In the genomic region with DNA sequence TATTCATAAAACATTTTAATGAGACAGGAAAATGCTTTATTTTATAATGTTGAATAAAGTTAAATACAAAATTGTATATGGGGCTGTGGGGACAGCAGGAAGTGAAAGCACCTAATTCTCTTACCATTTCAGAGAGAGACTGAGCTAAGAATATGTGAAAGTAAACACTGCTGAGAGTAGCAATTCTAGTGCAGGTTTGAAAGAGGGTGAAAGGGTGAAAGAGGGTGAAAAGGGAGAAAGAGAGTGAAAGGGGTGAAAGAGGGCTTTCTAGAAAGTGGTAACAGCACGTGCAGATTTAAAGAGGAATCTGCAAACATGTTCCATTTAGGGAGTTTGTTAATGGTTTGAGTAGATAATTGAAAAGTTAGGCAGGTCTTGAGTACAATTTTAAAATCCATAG, we compare ENCODE assay signal across 1 cellular context.
TF ChIP-seq lines count a peak whose summit lies in the region.

No MANE protein-coding gene starts in this region.

TF ChIP-seq in GM23338, 12 proteins besides CTCF, POLR2A, EP300 and RAD21:
- TF ChIP-seq, protein P1, sequence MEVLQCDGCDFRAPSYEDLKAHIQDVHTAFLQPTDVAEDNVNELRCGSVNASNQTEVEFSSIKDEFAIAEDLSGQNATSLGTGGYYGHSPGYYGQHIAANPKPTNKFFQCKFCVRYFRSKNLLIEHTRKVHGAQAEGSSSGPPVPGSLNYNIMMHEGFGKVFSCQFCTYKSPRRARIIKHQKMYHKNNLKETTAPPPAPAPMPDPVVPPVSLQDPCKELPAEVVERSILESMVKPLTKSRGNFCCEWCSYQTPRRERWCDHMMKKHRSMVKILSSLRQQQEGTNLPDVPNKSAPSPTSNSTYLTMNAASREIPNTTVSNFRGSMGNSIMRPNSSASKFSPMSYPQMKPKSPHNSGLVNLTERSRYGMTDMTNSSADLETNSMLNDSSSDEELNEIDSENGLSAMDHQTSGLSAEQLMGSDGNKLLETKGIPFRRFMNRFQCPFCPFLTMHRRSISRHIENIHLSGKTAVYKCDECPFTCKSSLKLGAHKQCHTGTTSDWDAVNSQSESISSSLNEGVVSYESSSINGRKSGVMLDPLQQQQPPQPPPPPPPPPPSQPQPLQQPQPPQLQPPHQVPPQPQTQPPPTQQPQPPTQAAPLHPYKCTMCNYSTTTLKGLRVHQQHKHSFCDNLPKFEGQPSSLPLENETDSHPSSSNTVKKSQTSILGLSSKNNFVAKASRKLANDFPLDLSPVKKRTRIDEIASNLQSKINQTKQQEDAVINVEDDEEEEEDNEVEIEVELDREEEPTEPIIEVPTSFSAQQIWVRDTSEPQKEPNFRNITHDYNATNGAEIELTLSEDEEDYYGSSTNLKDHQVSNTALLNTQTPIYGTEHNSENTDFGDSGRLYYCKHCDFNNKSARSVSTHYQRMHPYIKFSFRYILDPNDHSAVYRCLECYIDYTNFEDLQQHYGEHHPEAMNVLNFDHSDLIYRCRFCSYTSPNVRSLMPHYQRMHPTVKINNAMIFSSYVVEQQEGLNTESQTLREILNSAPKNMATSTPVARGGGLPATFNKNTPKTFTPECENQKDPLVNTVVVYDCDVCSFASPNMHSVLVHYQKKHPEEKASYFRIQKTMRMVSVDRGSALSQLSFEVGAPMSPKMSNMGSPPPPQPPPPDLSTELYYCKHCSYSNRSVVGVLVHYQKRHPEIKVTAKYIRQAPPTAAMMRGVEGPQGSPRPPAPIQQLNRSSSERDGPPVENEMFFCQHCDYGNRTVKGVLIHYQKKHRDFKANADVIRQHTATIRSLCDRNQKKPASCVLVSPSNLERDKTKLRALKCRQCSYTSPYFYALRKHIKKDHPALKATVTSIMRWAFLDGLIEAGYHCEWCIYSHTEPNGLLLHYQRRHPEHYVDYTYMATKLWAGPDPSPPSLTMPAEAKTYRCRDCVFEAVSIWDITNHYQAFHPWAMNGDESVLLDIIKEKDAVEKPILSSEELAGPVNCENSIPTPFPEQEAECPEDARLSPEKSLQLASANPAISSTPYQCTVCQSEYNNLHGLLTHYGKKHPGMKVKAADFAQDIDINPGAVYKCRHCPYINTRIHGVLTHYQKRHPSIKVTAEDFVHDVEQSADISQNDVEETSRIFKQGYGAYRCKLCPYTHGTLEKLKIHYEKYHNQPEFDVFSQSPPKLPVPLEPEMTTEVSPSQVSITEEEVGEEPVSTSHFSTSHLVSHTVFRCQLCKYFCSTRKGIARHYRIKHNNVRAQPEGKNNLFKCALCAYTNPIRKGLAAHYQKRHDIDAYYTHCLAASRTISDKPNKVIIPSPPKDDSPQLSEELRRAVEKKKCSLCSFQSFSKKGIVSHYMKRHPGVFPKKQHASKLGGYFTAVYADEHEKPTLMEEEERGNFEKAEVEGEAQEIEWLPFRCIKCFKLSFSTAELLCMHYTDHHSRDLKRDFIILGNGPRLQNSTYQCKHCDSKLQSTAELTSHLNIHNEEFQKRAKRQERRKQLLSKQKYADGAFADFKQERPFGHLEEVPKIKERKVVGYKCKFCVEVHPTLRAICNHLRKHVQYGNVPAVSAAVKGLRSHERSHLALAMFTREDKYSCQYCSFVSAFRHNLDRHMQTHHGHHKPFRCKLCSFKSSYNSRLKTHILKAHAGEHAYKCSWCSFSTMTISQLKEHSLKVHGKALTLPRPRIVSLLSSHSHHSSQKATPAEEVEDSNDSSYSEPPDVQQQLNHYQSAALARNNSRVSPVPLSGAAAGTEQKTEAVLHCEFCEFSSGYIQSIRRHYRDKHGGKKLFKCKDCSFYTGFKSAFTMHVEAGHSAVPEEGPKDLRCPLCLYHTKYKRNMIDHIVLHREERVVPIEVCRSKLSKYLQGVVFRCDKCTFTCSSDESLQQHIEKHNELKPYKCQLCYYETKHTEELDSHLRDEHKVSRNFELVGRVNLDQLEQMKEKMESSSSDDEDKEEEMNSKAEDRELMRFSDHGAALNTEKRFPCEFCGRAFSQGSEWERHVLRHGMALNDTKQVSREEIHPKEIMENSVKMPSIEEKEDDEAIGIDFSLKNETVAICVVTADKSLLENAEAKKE (CRISPR knock-in tag; IDR thresholded peaks at IDR 0.05) = no peak
- TF ChIP-seq ZNF114 (CRISPR knock-in tag; IDR thresholded peaks at IDR 0.05) = no peak
- TF ChIP-seq STAT1 (IDR thresholded peaks at IDR 0.05; ENCODE audit: unreplicated experiment) = no peak
- TF ChIP-seq, protein P2, sequence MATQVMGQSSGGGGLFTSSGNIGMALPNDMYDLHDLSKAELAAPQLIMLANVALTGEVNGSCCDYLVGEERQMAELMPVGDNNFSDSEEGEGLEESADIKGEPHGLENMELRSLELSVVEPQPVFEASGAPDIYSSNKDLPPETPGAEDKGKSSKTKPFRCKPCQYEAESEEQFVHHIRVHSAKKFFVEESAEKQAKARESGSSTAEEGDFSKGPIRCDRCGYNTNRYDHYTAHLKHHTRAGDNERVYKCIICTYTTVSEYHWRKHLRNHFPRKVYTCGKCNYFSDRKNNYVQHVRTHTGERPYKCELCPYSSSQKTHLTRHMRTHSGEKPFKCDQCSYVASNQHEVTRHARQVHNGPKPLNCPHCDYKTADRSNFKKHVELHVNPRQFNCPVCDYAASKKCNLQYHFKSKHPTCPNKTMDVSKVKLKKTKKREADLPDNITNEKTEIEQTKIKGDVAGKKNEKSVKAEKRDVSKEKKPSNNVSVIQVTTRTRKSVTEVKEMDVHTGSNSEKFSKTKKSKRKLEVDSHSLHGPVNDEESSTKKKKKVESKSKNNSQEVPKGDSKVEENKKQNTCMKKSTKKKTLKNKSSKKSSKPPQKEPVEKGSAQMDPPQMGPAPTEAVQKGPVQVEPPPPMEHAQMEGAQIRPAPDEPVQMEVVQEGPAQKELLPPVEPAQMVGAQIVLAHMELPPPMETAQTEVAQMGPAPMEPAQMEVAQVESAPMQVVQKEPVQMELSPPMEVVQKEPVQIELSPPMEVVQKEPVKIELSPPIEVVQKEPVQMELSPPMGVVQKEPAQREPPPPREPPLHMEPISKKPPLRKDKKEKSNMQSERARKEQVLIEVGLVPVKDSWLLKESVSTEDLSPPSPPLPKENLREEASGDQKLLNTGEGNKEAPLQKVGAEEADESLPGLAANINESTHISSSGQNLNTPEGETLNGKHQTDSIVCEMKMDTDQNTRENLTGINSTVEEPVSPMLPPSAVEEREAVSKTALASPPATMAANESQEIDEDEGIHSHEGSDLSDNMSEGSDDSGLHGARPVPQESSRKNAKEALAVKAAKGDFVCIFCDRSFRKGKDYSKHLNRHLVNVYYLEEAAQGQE (IDR thresholded peaks at IDR 0.05; ENCODE audit: unreplicated experiment) = no peak
- no peak for TF ChIP-seq ETS1 (IDR thresholded peaks at IDR 0.05)
- TF ChIP-seq CREB1 (CRISPR knock-in tag; IDR thresholded peaks at IDR 0.05; ENCODE audit: low read depth) = no peak
- TF ChIP-seq ZNF331 (CRISPR knock-in tag; IDR thresholded peaks at IDR 0.05; ENCODE audit: low read depth) = no peak
- no peak for TF ChIP-seq POLR2AphosphoS5 (IDR thresholded peaks at IDR 0.05; ENCODE audit: low read depth)
- no peak for TF ChIP-seq EZH2phosphoT487 (IDR thresholded peaks at IDR 0.05; ENCODE audit: unreplicated experiment)
- no peak for TF ChIP-seq EZH2 (IDR thresholded peaks at IDR 0.05; ENCODE audit: low read depth, unreplicated experiment)
- TF ChIP-seq JUNB (IDR thresholded peaks at IDR 0.05; ENCODE audit: unreplicated experiment) = no peak
- no peak for TF ChIP-seq NANOG (IDR thresholded peaks at IDR 0.05; ENCODE audit: borderline replicate concordance)
TF ChIP-seq in GM23338: peak in this region for 0.
